Comparison of ENCODE assay signal across 1 cellular context in the genomic region with DNA sequence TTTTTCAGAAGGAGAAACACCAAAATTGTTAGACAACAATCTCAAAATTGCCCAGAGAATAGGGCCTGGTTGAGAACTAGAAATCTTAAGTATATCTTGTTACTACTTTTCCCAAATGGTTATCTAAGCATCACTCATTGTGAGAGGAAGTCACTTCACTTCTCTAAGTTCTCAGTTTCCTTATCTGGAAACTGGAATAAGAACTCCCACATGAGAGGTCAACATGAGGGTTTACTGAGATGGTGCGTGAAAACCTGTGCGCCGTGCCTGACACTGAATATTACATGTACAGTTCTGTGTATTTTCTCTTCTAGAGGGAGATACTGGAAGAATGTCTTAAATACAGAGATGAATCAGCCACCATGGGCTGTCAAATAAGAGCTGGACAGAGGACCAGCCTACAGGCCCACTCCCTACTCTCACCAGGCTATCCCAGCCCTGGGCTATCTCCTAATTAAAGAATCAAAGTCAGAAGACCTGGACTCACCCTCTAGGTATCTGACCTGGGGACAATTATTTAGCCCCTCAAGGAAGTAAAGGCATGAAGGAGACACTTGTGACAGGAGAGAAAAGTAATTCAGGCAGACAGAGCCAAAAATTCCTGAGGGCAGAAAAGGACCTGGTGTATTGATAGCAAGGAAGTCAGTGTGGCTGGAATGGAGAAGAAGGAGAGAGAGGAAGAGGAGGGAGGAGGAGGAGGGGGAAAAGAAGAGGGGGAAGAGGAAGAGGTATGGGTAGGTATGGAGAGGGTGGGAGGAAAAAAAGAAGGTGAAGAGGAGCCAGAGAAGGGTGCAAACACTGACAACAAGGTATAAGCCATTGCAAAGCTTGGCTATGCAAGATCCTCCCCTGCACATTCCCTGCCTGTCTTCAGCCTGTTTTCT.
TF ChIP-seq lines count a peak whose summit lies in the region.

No MANE protein-coding gene starts in this region.

TF ChIP-seq in H1, 55 proteins besides CTCF, POLR2A, EP300 and RAD21:
- TF ChIP-seq SIRT6 (IDR thresholded peaks at IDR 0.05; ENCODE audit: low read length), result no peak
- TF ChIP-seq MAFK (IDR thresholded peaks at IDR 0.05; ENCODE audit: low read depth, low read length), result no peak
- TF ChIP-seq ASH2L (IDR thresholded peaks at IDR 0.05; ENCODE audit: low read length), result no peak
- TF ChIP-seq MAX (IDR thresholded peaks at IDR 0.05), result no peak
TF ChIP-seq in H1: peak in this region for 0.
